Comparison of ENCODE assay signal across 2 cellular contexts in the genomic region with DNA sequence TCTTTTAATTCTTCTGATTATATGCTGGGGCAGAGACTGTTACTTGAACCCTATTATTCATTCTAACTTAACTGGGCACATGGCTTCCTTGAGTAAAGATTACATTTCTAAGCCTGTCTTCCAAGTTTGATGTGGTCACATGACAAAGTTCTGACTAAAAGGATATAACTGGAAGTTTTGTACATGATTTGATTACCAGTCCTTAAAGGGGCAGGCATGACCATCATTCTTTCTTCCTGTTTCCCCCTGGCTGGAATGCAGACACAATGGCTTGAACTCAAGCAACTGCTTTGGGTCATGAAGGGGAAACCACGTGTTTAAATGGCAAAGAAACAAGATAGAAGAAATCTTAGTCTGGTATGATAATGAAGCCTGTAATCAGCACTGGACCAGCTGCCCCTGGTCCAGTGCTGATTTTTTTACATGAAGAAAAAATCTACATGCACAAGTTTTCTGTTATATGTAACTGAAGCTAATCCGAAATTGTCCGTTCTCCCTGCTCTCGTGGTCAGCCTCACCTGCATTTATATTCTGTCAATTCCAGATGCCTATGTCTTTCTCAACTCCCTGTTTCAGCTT.
TF ChIP-seq lines count a peak whose summit lies in the region.

No MANE protein-coding gene starts in this region.

TF ChIP-seq in liver, 16 proteins besides CTCF, POLR2A, EP300 and RAD21 (continued from another document):
- TF ChIP-seq, protein P1, sequence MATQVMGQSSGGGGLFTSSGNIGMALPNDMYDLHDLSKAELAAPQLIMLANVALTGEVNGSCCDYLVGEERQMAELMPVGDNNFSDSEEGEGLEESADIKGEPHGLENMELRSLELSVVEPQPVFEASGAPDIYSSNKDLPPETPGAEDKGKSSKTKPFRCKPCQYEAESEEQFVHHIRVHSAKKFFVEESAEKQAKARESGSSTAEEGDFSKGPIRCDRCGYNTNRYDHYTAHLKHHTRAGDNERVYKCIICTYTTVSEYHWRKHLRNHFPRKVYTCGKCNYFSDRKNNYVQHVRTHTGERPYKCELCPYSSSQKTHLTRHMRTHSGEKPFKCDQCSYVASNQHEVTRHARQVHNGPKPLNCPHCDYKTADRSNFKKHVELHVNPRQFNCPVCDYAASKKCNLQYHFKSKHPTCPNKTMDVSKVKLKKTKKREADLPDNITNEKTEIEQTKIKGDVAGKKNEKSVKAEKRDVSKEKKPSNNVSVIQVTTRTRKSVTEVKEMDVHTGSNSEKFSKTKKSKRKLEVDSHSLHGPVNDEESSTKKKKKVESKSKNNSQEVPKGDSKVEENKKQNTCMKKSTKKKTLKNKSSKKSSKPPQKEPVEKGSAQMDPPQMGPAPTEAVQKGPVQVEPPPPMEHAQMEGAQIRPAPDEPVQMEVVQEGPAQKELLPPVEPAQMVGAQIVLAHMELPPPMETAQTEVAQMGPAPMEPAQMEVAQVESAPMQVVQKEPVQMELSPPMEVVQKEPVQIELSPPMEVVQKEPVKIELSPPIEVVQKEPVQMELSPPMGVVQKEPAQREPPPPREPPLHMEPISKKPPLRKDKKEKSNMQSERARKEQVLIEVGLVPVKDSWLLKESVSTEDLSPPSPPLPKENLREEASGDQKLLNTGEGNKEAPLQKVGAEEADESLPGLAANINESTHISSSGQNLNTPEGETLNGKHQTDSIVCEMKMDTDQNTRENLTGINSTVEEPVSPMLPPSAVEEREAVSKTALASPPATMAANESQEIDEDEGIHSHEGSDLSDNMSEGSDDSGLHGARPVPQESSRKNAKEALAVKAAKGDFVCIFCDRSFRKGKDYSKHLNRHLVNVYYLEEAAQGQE (IDR thresholded peaks at IDR 0.05), result peak; percentile 14

TF ChIP-seq in K562, 482 proteins besides CTCF, POLR2A, EP300 and RAD21 (continued from another document and continues in another):
- TF ChIP-seq CREBBP (IDR thresholded peaks at IDR 0.05; ENCODE audit: low read depth, low read length) (no peak), NR2F6 (CRISPR knock-in tag; IDR thresholded peaks at IDR 0.05) (no peak), CHD2 (IDR thresholded peaks at IDR 0.05; ENCODE audit: low read depth, low read length) (no peak), FOSL1 (tag; conservative IDR thresholded peaks at IDR 0.05) (no peak), PTTG1 (tag; IDR thresholded peaks at IDR 0.05; ENCODE audit: low read depth) (no peak), MIER1 (IDR thresholded peaks at IDR 0.05; ENCODE audit: low read depth) (no peak), JUNB (CRISPR knock-in tag; conservative IDR thresholded peaks at IDR 0.05) (no peak), ZNF311 (CRISPR knock-in tag; IDR thresholded peaks at IDR 0.05) (no peak), ZNF696 (CRISPR knock-in tag; conservative IDR thresholded peaks at IDR 0.05) (no peak), ZBTB1 (CRISPR knock-in tag; IDR thresholded peaks at IDR 0.05; ENCODE audit: borderline replicate concordance, low read depth) (no peak), ZNF445 (CRISPR knock-in tag; IDR thresholded peaks at IDR 0.05; ENCODE audit: low read depth) (no peak), XRCC5 (IDR thresholded peaks at IDR 0.05; ENCODE audit: low read depth, low read length) (no peak), CHCHD3 (CRISPR knock-in tag; IDR thresholded peaks at IDR 0.05) (no peak), NFRKB (IDR thresholded peaks at IDR 0.05; ENCODE audit: low read depth) (no peak), SREBF1 (IDR thresholded peaks at IDR 0.05; ENCODE audit: borderline replicate concordance, low read depth, low read length) (no peak), NCOR1 (IDR thresholded peaks at IDR 0.05) (peak; percentile 20; the same call in 1 of the 2 replicates), MCM2 (IDR thresholded peaks at IDR 0.05; ENCODE audit: low read depth) (no peak), POLR2AphosphoS5 (IDR thresholded peaks at IDR 0.05; ENCODE audit: control insufficient read depth, insufficient read depth, low read depth, low read length) (no peak), RBM39 (optimal IDR thresholded peaks at IDR 0.05; ENCODE audit: low read depth, low read length) (no peak), CBFA2T2 (conservative IDR thresholded peaks at IDR 0.05) (peak; percentile 28), HDGF (IDR thresholded peaks at IDR 0.05) (no peak), RBM34 (IDR thresholded peaks at IDR 0.05; ENCODE audit: borderline replicate concordance, insufficient read depth, low read length) (no peak), NFATC3 (IDR thresholded peaks at IDR 0.05) (no peak), FOXM1 (IDR thresholded peaks at IDR 0.05; ENCODE audit: low read depth) (no peak; the same call in 1 of the 2 replicates), FOXM1 (CRISPR knock-in tag; IDR thresholded peaks at IDR 0.05; ENCODE audit: low read depth) (no peak), L3MBTL2 (IDR thresholded peaks at IDR 0.05) (peak; percentile 33), RCOR1 (IDR thresholded peaks at IDR 0.05; ENCODE audit: borderline replicate concordance in 1 of 2, low read depth in 2 of 2, low read length in 2 of 2) (peak in 1 of 2 experiments; percentile 42; a peak in 1 of 4 replicates)
- TF ChIP-seq, protein P2, sequence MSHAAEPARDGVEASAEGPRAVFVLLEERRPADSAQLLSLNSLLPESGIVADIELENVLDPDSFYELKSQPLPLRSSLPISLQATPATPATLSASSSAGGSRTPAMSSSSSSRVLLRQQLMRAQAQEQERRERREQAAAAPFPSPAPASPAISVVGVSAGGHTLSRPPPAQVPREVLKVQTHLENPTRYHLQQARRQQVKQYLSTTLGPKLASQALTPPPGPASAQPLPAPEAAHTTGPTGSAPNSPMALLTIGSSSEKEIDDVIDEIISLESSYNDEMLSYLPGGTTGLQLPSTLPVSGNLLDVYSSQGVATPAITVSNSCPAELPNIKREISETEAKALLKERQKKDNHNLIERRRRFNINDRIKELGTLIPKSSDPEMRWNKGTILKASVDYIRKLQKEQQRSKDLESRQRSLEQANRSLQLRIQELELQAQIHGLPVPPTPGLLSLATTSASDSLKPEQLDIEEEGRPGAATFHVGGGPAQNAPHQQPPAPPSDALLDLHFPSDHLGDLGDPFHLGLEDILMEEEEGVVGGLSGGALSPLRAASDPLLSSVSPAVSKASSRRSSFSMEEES (CRISPR knock-in tag; IDR thresholded peaks at IDR 0.05), result peak; percentile 80
- TF ChIP-seq, protein P3, sequence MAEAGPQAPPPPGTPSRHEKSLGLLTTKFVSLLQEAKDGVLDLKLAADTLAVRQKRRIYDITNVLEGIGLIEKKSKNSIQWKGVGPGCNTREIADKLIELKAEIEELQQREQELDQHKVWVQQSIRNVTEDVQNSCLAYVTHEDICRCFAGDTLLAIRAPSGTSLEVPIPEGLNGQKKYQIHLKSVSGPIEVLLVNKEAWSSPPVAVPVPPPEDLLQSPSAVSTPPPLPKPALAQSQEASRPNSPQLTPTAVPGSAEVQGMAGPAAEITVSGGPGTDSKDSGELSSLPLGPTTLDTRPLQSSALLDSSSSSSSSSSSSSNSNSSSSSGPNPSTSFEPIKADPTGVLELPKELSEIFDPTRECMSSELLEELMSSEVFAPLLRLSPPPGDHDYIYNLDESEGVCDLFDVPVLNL (CRISPR knock-in tag; IDR thresholded peaks at IDR 0.05; ENCODE audit: low read depth), result no peak
- TF ChIP-seq, protein P4, sequence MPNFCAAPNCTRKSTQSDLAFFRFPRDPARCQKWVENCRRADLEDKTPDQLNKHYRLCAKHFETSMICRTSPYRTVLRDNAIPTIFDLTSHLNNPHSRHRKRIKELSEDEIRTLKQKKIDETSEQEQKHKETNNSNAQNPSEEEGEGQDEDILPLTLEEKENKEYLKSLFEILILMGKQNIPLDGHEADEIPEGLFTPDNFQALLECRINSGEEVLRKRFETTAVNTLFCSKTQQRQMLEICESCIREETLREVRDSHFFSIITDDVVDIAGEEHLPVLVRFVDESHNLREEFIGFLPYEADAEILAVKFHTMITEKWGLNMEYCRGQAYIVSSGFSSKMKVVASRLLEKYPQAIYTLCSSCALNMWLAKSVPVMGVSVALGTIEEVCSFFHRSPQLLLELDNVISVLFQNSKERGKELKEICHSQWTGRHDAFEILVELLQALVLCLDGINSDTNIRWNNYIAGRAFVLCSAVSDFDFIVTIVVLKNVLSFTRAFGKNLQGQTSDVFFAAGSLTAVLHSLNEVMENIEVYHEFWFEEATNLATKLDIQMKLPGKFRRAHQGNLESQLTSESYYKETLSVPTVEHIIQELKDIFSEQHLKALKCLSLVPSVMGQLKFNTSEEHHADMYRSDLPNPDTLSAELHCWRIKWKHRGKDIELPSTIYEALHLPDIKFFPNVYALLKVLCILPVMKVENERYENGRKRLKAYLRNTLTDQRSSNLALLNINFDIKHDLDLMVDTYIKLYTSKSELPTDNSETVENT (CRISPR knock-in tag; IDR thresholded peaks at IDR 0.05), result no peak
- TF ChIP-seq, protein P5, sequence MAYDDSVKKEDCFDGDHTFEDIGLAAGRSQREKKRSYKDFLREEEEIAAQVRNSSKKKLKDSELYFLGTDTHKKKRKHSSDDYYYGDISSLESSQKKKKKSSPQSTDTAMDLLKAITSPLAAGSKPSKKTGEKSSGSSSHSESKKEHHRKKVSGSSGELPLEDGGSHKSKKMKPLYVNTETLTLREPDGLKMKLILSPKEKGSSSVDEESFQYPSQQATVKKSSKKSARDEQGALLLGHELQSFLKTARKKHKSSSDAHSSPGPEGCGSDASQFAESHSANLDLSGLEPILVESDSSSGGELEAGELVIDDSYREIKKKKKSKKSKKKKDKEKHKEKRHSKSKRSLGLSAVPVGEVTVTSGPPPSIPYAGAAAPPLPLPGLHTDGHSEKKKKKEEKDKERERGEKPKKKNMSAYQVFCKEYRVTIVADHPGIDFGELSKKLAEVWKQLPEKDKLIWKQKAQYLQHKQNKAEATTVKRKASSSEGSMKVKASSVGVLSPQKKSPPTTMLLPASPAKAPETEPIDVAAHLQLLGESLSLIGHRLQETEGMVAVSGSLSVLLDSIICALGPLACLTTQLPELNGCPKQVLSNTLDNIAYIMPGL (CRISPR knock-in tag; IDR thresholded peaks at IDR 0.05), result no peak
- TF ChIP-seq, protein P6, sequence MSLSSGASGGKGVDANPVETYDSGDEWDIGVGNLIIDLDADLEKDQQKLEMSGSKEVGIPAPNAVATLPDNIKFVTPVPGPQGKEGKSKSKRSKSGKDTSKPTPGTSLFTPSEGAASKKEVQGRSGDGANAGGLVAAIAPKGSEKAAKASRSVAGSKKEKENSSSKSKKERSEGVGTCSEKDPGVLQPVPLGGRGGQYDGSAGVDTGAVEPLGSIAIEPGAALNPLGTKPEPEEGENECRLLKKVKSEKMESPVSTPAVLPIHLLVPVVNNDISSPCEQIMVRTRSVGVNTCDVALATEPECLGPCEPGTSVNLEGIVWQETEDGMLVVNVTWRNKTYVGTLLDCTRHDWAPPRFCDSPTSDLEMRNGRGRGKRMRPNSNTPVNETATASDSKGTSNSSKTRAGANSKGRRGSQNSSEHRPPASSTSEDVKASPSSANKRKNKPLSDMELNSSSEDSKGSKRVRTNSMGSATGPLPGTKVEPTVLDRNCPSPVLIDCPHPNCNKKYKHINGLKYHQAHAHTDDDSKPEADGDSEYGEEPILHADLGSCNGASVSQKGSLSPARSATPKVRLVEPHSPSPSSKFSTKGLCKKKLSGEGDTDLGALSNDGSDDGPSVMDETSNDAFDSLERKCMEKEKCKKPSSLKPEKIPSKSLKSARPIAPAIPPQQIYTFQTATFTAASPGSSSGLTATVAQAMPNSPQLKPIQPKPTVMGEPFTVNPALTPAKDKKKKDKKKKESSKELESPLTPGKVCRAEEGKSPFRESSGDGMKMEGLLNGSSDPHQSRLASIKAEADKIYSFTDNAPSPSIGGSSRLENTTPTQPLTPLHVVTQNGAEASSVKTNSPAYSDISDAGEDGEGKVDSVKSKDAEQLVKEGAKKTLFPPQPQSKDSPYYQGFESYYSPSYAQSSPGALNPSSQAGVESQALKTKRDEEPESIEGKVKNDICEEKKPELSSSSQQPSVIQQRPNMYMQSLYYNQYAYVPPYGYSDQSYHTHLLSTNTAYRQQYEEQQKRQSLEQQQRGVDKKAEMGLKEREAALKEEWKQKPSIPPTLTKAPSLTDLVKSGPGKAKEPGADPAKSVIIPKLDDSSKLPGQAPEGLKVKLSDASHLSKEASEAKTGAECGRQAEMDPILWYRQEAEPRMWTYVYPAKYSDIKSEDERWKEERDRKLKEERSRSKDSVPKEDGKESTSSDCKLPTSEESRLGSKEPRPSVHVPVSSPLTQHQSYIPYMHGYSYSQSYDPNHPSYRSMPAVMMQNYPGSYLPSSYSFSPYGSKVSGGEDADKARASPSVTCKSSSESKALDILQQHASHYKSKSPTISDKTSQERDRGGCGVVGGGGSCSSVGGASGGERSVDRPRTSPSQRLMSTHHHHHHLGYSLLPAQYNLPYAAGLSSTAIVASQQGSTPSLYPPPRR (CRISPR knock-in tag; IDR thresholded peaks at IDR 0.05; ENCODE audit: borderline replicate concordance), result no peak
- TF ChIP-seq, protein P7, sequence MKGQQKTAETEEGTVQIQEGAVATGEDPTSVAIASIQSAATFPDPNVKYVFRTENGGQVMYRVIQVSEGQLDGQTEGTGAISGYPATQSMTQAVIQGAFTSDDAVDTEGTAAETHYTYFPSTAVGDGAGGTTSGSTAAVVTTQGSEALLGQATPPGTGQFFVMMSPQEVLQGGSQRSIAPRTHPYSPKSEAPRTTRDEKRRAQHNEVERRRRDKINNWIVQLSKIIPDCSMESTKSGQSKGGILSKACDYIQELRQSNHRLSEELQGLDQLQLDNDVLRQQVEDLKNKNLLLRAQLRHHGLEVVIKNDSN (CRISPR knock-in tag; IDR thresholded peaks at IDR 0.05), result 0 out of 2 replicates have a peak, but pooled peaks have one; percentile 37
- TF ChIP-seq, protein P8, sequence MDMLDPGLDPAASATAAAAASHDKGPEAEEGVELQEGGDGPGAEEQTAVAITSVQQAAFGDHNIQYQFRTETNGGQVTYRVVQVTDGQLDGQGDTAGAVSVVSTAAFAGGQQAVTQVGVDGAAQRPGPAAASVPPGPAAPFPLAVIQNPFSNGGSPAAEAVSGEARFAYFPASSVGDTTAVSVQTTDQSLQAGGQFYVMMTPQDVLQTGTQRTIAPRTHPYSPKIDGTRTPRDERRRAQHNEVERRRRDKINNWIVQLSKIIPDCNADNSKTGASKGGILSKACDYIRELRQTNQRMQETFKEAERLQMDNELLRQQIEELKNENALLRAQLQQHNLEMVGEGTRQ (CRISPR knock-in tag; IDR thresholded peaks at IDR 0.05), result no peak
- TF ChIP-seq, protein P9, sequence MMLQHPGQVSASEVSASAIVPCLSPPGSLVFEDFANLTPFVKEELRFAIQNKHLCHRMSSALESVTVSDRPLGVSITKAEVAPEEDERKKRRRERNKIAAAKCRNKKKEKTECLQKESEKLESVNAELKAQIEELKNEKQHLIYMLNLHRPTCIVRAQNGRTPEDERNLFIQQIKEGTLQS (IDR thresholded peaks at IDR 0.05), result no peak
- TF ChIP-seq, protein P9 (CRISPR knock-in tag; conservative IDR thresholded peaks at IDR 0.05), result no peak
- TF ChIP-seq, protein P10, sequence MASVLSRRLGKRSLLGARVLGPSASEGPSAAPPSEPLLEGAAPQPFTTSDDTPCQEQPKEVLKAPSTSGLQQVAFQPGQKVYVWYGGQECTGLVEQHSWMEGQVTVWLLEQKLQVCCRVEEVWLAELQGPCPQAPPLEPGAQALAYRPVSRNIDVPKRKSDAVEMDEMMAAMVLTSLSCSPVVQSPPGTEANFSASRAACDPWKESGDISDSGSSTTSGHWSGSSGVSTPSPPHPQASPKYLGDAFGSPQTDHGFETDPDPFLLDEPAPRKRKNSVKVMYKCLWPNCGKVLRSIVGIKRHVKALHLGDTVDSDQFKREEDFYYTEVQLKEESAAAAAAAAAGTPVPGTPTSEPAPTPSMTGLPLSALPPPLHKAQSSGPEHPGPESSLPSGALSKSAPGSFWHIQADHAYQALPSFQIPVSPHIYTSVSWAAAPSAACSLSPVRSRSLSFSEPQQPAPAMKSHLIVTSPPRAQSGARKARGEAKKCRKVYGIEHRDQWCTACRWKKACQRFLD (CRISPR knock-in tag; IDR thresholded peaks at IDR 0.05), result no peak
